In the genomic region with DNA sequence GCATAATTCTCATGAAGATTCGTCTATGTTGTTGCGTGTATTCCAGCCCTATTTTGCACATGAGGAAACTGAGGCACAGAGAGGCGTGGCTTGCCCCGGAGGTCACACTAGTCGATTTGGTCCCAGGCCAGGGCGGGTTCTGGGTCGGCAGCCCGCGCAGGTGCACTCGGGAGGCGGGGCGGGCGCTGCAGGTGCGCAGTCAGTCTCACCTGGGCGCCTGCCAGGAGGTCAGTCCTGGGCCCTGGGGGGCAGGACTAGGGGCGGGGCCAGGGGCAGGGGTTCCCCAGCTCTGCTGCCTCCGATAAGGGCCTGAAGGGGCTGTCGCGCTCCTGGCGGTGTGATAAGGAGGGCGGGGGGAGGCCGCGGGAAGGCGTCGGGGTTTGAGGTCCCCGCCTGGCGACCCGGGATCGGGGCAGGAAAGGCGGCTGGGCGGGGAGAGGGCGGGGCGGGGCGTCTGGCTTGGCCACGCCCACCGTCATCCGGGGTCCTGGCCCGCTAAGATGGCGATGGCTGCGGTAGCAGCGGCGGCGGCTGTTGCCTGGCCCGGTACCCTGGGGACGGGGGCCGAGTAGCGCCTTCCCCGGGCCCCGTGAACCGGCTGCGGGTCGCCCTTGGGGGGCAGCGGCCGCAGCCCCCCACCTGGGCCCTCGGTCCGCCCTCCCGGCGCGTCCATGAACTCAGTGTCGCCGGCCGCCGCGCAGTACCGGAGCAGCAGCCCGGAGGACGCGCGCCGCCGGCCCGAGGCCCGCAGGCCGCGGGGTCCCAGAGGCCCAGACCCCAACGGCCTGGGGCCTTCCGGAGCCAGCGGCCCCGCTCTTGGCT, we compare ENCODE assay signal across 8 cellular contexts. TPM values are rescaled to one million over a fixed set of nuclear protein-coding genes. Genes with fewer than 3 reads are reported as not detected.
DNase-seq lines count a peak whose midpoint lies in the region; ATAC-seq and TF ChIP-seq lines count a peak whose summit lies in the region.

A gene (plus strand): TSS at position 485 of the 822 bp plus-strand sequence. CDS start 187 bp downstream, at position 672.

- H3K27me3 ChIP-seq in skeletal muscle tissue (ENCODE audit: control insufficient read depth in 3 of 3, insufficient read depth in 3 of 3, low read length in 3 of 3), result peaks cover 0 to 4% (median 0%) of the 10 kb centered on the region in 3 donors

- peak within 1 kb of the TSS; percentile 89 to 92 (median 92) for H3K9ac ChIP-seq in skeletal muscle tissue (ENCODE audit: low read depth in 1 of 3, low read length in 3 of 3)

- H3K27ac ChIP-seq in VCaP (peak within 1 kb of the TSS; percentile 80), skeletal muscle tissue (ENCODE audit: low read depth, low read length) (peak within 1 kb of the TSS; percentile 80)

- ATAC-seq in HG02870 (IDR thresholded peaks at IDR 0.05; ENCODE audit: unreplicated experiment) (peak; percentile 76), GM21367 (IDR thresholded peaks at IDR 0.05; ENCODE audit: unreplicated experiment) (no peak)

- H3K4me3 ChIP-seq in GM12864 (ENCODE audit: low read depth, low read length), result peak within 1 kb of the TSS; percentile 86
- H3K4me3 ChIP-seq in skeletal muscle tissue (ENCODE audit: low read length in 3 of 3), result peak within 1 kb of the TSS; percentile 77 to 87 (median 81)

- H3K36me3 ChIP-seq in skeletal muscle tissue (ENCODE audit: control insufficient read depth in 3 of 3, insufficient read depth in 3 of 3, low read length in 3 of 3), result peaks cover 12 to 15% (median 13%) of the 10 kb centered on the region in 3 donors

- H3K9me3 ChIP-seq in skeletal muscle tissue (ENCODE audit: control insufficient read depth in 3 of 3, low read length in 3 of 3), result no peaks in the 10 kb centered on the region

- in situ Hi-C loops in T47D (cut with HindIII; ENCODE audit: low pct_unique_long_range_greater_than_20kb, low sequenced_read_pairs), result no loop called here

- no peak for DNase-seq in GM12864 (ENCODE audit: low read depth)
- DNase-seq in NCI-H2107 (lab: John Stamatoyannopoulos, UW), result peak; percentile 80
- peak; percentile 83 to 89 for DNase-seq in T47D (ENCODE audit: low read depth in 1 of 2, low spot score in 1 of 2)
- DNase-seq in iPS-NIHi11 (ENCODE audit: low spot score), result peak; percentile 100

- peaks cover 11 to 16% (median 11%) of the 10 kb centered on the region in 3 donors for H3K4me1 ChIP-seq in skeletal muscle tissue (ENCODE audit: control insufficient read depth in 3 of 3, insufficient read depth in 3 of 3, low read length in 3 of 3)

- TF ChIP-seq CTCF in GM12864 (IDR thresholded peaks at IDR 0.05; ENCODE audit: low read depth, low read length, missing control alignments), result no peak
- no peak for TF ChIP-seq CTCF in VCaP (conservative IDR thresholded peaks at IDR 0.05)

RNA-seq across cellular contexts. Expression of the gene that starts here (rescaled TPM):
- 20.4 TPM for total RNA-seq in skeletal muscle tissue
